ENCODE assay signal across 23 cellular contexts in genomic region chr2:68416081-68416675, GRCh38. TPM values are rescaled to one million over a fixed set of nuclear protein-coding genes. Genes with fewer than 3 reads are reported as not detected.
DNase-seq lines count a peak whose midpoint lies in the region; ATAC-seq and TF ChIP-seq lines count a peak whose summit lies in the region.
"Had no signal": no experiment of that assay in that cellular context is flagged by ENCODE, and none has a peak within 500 bp of the region (broad histone marks: within the 10 kb centered on the region; RNA-seq: fewer than 3 reads in every experiment).

No MANE protein-coding gene starts in this region.

- no peak for TF ChIP-seq CTCF in foreskin keratinocyte (conservative IDR thresholded peaks at IDR 0.05)

- no peaks in the 10 kb centered on the region for H3K4me1 ChIP-seq in foreskin keratinocyte
- H3K4me1 ChIP-seq: transverse colon had no signal

- intact Hi-C loops in left cardiac atrium (cut with DNase I) (no loop called here), cardiac septum (cut with DNase I) (no loop called here)

- peaks cover 31% of the 10 kb centered on the region for H3K27me3 ChIP-seq in foreskin keratinocyte
- H3K27me3 ChIP-seq: BLaER1, brain microvascular endothelial cell, transverse colon had no signal

- no peak overlapping the region for H3K27ac ChIP-seq in foreskin keratinocyte
- H3K27ac ChIP-seq: BLaER1, brain microvascular endothelial cell, coronary artery, transverse colon had no signal

- ATAC-seq in left cardiac atrium (no peak), foreskin keratinocyte (peak; percentile 10)

- DNase-seq in left cardiac atrium: peak; percentile 12
- no peak for DNase-seq in cardiac septum (ENCODE audit: low spot score)
- peak; percentile 13 for DNase-seq in NCI-H69 (lab: John Stamatoyannopoulos, UW)
- DNase-seq in foreskin keratinocyte: peak; percentile 10 to 13
- DNase-seq in stimulated activated CD4-positive, alpha-beta T cell treated with anti-CD3 and anti-CD28 coated beads, Interleukin-4, amount 100 ng/mL, for 24 hours: no peak
- DNase-seq in HK-2 (ENCODE audit: unreplicated experiment): no peak
- no peak for DNase-seq in NCI-H226
- DNase-seq: activated CD4-positive, alpha-beta T cell treated with anti-CD3 and anti-CD28 coated beads, Interleukin-2, amount 50 U/mL, for 1 hour; activated naive CD4-positive, alpha-beta T cell treated with anti-CD3 and anti-CD28 coated beads, Interleukin-2, amount 10 ng/mL, durations not matched to agents 7 days and 5 days; brain microvascular endothelial cell; effector memory CD4-positive, alpha-beta T cell; erythroblast; foreskin melanocyte; H9; hippocampal formation; IMR-90; NCI-H1092 treated with DMSO at 0.1 percent for 48 hours; NCI-H2081 treated with DMSO at 0.1 percent for 48 hours; NCI-H510A treated with DMSO at 0.1 percent for 48 hours; SHP77 treated with DMSO at 0.1 percent for 48 hours; transverse colon had no signal

RNA-seq across cellular contexts. Expression of gene FBXO48, which starts 50.9 kb away (rescaled TPM):
- 1 to 10 TPM in 1 of 2 donors, under 1 TPM in 1; 0.60 to 1.4 TPM for total RNA-seq in left cardiac atrium
- total RNA-seq in cardiac septum: 0.92 TPM
- total RNA-seq in foreskin keratinocyte: 1.6 TPM in 2 replicates
- 0.66 and 0.90 TPM in 2 replicates for polyA plus RNA-seq in foreskin keratinocyte

RNA-seq across cellular contexts. Expression of gene PLEK, which starts 51.1 kb away (rescaled TPM):
- 10 to 100 TPM in 1 of 2 donors, 1 to 10 TPM in 1; 7.3 to 21.5 TPM for total RNA-seq in left cardiac atrium
- 3.7 TPM for total RNA-seq in cardiac septum
- total RNA-seq in foreskin keratinocyte: not detected in 2 replicates
- not detected in 2 replicates for polyA plus RNA-seq in foreskin keratinocyte
- total RNA-seq: H9 had no signal
- polyA plus RNA-seq: IMR-90 had no signal

RNA-seq across cellular contexts. Expression of gene APLF, which starts 51.2 kb away (rescaled TPM):
- total RNA-seq in left cardiac atrium (1 to 10 TPM; 4.6 to 5.5 TPM), cardiac septum (6.5 TPM), foreskin keratinocyte (3.0 and 3.2 TPM in 2 replicates)
- polyA plus RNA-seq in foreskin keratinocyte: 1.6 TPM in 2 replicates

Comparison
In these comparisons a context has a peak if more than half of its experiments do, and no peak if none do; other contexts are left out.
1. DNase-seq: peak in left cardiac atrium (single experiment), NCI-H69 (single experiment) and foreskin keratinocyte (2 of 2); none in cardiac septum (single experiment), stimulated activated CD4-positive, alpha-beta T cell treated with anti-CD3 and anti-CD28 coated beads, Interleukin-4, amount 100 ng/mL, for 24 hours (single experiment), HK-2 (single experiment) and NCI-H226 (single experiment).